In the genomic region with DNA sequence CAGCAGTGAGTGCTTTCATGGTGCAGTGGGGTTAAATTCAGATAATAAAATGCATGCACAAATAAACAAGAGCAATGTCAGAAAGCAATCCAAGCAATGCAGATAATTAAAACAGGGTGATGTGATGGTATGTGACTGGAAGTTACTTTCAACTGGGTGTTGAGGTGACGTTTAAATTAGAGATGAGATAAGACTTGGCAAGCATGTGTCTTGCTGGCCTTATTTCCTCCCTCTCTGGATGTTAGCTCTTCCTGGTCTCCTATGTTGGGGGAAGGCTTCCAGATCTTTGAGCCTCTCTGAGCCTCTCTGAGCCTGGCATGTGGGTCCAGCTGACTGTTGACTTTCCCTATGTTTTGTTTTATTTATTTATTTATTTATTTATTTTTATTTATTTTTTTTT, we compare ENCODE assay signal across 20 cellular contexts.
"Had no signal": no experiment of that assay in that cellular context is flagged by ENCODE, and none has a peak within 500 bp of the region (broad histone marks: within the 10 kb centered on the region; RNA-seq: fewer than 3 reads in every experiment).

No MANE protein-coding gene starts in this region.

- H3K9me3 ChIP-seq: gastroesophageal sphincter, right lobe of liver, stomach, suprapubic skin, tibial nerve had no signal

- H3K36me3 ChIP-seq: gastroesophageal sphincter, right lobe of liver, suprapubic skin, tibial nerve had no signal

- ATAC-seq: gastroesophageal sphincter; naive thymus-derived CD4-positive, alpha-beta T cell; right lobe of liver; stimulated activated memory B cell treated with anti-CD40 and anti-IgM and Interleukin-4, amounts not matched to agents 10 μg/mL and 1 μg/mL and 100 μg/mL, for 72 hours had no signal

- H3K4me1 ChIP-seq: gastroesophageal sphincter, right lobe of liver, stomach, suprapubic skin, tibial nerve had no signal

- H3K27ac ChIP-seq: gastroesophageal sphincter, right lobe of liver, skin epidermis, stomach, suprapubic skin, tibial nerve had no signal

- H3K27me3 ChIP-seq: right lobe of liver, stomach, suprapubic skin, tibial nerve had no signal

- DNase-seq: activated CD4-positive, alpha-beta T cell treated with anti-CD3 and anti-CD28 coated beads for 4 hours; activated CD4-positive, alpha-beta T cell treated with anti-CD3 and anti-CD28 coated beads, Interleukin-2, amount 50 U/mL, for 48 hours; activated CD4-positive, CD25-positive, alpha-beta regulatory T cell; activated CD8-positive, alpha-beta memory T cell treated with anti-CD3 and anti-CD28 coated beads, Interleukin-2, amount 50 U/mL, for 48 hours; activated effector memory CD4-positive, alpha-beta T cell treated with Interleukin-2 at 50 U/mL for 16 hours; activated naive CD4-positive, alpha-beta T cell treated with anti-CD3 and anti-CD28 coated beads for 36 hours; activated T-cell treated with anti-CD3 and anti-CD28 coated beads, Interleukin-2, amount 50 U/mL, for 48 hours; amygdala; head of caudate nucleus; naive thymus-derived CD4-positive, alpha-beta T cell; occipital lobe; right lobe of liver; stimulated activated CD4-positive, alpha-beta T cell treated with anti-CD3 and anti-CD28 coated beads, Interleukin-2, amount 100 ng/mL, for 24 hours; stomach; T-helper 9 cell had no signal

- H3K4me3 ChIP-seq: gastroesophageal sphincter, right lobe of liver, skin epidermis, stomach, suprapubic skin, tibial nerve had no signal
